28 cellular contexts compared by ENCODE assay signal in the genomic region with DNA sequence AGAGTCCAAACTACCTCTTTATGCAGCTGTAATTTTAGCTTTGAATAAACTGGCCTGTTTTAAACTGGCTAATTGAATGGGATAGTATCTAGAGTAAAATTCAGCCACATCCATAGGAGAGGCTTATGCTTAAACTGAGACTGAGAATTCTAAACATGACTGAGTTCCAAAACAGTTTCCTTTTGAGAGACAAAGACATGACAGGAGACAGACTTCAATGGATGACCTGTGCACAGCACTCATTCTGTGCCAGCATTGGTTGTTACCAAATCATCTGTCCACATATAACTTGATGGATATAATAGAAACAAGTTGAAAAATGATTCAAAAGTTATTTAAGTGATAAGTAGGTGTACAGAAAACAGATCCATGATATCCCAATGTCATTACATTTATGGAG. TPM values are rescaled to one million over a fixed set of nuclear protein-coding genes. Genes with fewer than 3 reads are reported as not detected.
DNase-seq lines count a peak whose midpoint lies in the region; ATAC-seq and TF ChIP-seq lines count a peak whose summit lies in the region.
"Had no signal": no experiment of that assay in that cellular context is flagged by ENCODE, and none has a peak within 500 bp of the region (broad histone marks: within the 10 kb centered on the region; RNA-seq: fewer than 3 reads in every experiment).

No MANE protein-coding gene starts in this region.

- H3K27me3 Mint-ChIP-seq in immature natural killer cell (ENCODE audit: low read depth in 3 of 3) = peaks cover 0 to 2% (median 0%) of the 10 kb centered on the region in 3 donors
- H3K27me3 Mint-ChIP-seq: activated CD8-positive, alpha-beta T cell treated with anti-CD3 and anti-CD28 coated beads for 36 hours; activated T-helper 17 cell treated with anti-CD3 and anti-CD28 coated beads, Interleukin-2, amount 50 U/mL, for 72 hours had no signal

- H3K9me3 Mint-ChIP-seq in immature natural killer cell = peaks cover 0 to under 1% (median 0%) of the 10 kb centered on the region in 6 donors
- H3K9me3 Mint-ChIP-seq: activated CD8-positive, alpha-beta T cell treated with anti-CD3 and anti-CD28 coated beads for 36 hours; activated T-helper 17 cell treated with anti-CD3 and anti-CD28 coated beads, Interleukin-2, amount 50 U/mL, for 72 hours; mesothelial cell of epicardium; T-helper 1 cell treated with Interleukin-12 subunit alpha and Interleukin-12 subunit beta and Interleukin-4 antibody, amounts not matched to agents 30 μg/mL and 1 μg/mL, for 36 hours had no signal

- H3K79me2 ChIP-seq in ACC112 (ENCODE audit: control insufficient read depth, insufficient read depth, low read length, unreplicated experiment) = no peaks in the 10 kb centered on the region

- H3K4me3 ChIP-seq in ACC112 (ENCODE audit: low read depth, low read length) (no peak overlapping the region), ovary (no peak overlapping the region)
- H3K4me3 ChIP-seq: dorsolateral prefrontal cortex, gastrocnemius medialis, right lobe of liver, stomach had no signal

- H3K4me3 Mint-ChIP-seq in immature natural killer cell = no peak overlapping the region
- H3K4me3 Mint-ChIP-seq: activated CD8-positive, alpha-beta T cell treated with anti-CD3 and anti-CD28 coated beads for 36 hours; activated T-helper 17 cell treated with anti-CD3 and anti-CD28 coated beads, Interleukin-2, amount 50 U/mL, for 72 hours; mesothelial cell of epicardium; T-helper 1 cell treated with Interleukin-12 subunit alpha and Interleukin-12 subunit beta and Interleukin-4 antibody, amounts not matched to agents 30 μg/mL and 1 μg/mL, for 36 hours had no signal

- H3K27ac Mint-ChIP-seq in immature natural killer cell = no peak overlapping the region
- H3K27ac Mint-ChIP-seq: activated CD8-positive, alpha-beta T cell treated with anti-CD3 and anti-CD28 coated beads for 36 hours; activated T-helper 17 cell treated with anti-CD3 and anti-CD28 coated beads, Interleukin-2, amount 50 U/mL, for 72 hours; mesothelial cell of epicardium; T-helper 1 cell treated with Interleukin-12 subunit alpha and Interleukin-12 subunit beta and Interleukin-4 antibody, amounts not matched to agents 30 μg/mL and 1 μg/mL, for 36 hours had no signal

- H2AFZ ChIP-seq in ACC112 (ENCODE audit: low read length, unreplicated experiment) = peak overlapping the region; percentile 62

- no peak overlapping the region for H3K27ac ChIP-seq in ACC112 (ENCODE audit: low read depth, low read length)
- H3K27ac ChIP-seq in ovary = no peak overlapping the region
- H3K27ac ChIP-seq: brain microvascular endothelial cell, dorsolateral prefrontal cortex, gastrocnemius medialis, HL-60, right lobe of liver, stomach had no signal

- H3K36me3 Mint-ChIP-seq in immature natural killer cell = no peaks in the 10 kb centered on the region
- H3K36me3 Mint-ChIP-seq: mesothelial cell of epicardium had no signal

- no peak for TF ChIP-seq CTCF in ovary (IDR thresholded peaks at IDR 0.05)

- H3K4me1 ChIP-seq in ACC112 (ENCODE audit: control insufficient read depth, insufficient read depth, low read length, unreplicated experiment) (peaks cover 11% of the 10 kb centered on the region), ovary (ENCODE audit: insufficient read depth) (no peaks in the 10 kb centered on the region)
- H3K4me1 ChIP-seq: gastrocnemius medialis, right lobe of liver had no signal

- DNase-seq in immature natural killer cell (no peak), ovary (no peak), NCI-H1105 treated with DMSO at 0.1 percent for 48 hours (lab: John Stamatoyannopoulos, UW) (no peak), DMS114 treated with DMSO at 0.1 percent for 48 hours (lab: John Stamatoyannopoulos, UW; ENCODE audit: unreplicated experiment) (no peak)
- DNase-seq: activated CD4-positive, alpha-beta T cell treated with anti-CD3 and anti-CD28 coated beads for 1 hour; activated CD8-positive, alpha-beta T cell treated with anti-CD3 and anti-CD28 coated beads for 36 hours; activated naive CD4-positive, alpha-beta T cell treated with anti-CD3 and anti-CD28 coated beads, Interleukin-2, amount 50 U/mL, for 16 hours; brain microvascular endothelial cell; Calu3; DND-41; dorsolateral prefrontal cortex; gastrocnemius medialis; GF-D8; KBM-7; NCI-H1930; NCI-H524 treated with DMSO at 0.1 percent for 48 hours; right lobe of liver; SK-N-SH; stomach had no signal

- ATAC-seq in GM18867 (IDR thresholded peaks at IDR 0.05; ENCODE audit: unreplicated experiment) = peak; percentile 16
- peak; percentile 25 for ATAC-seq in GM21515 (IDR thresholded peaks at IDR 0.05; ENCODE audit: unreplicated experiment)
- ATAC-seq in HG03196 (IDR thresholded peaks at IDR 0.05; ENCODE audit: unreplicated experiment) = peak; percentile 30
- ATAC-seq: activated CD8-positive, alpha-beta T cell treated with anti-CD3 and anti-CD28 coated beads for 36 hours; gastrocnemius medialis; right lobe of liver; Right ventricle myocardium inferior had no signal

- peaks cover 0 to 5% of the 10 kb centered on the region in 2 donors for H3K4me1 Mint-ChIP-seq in immature natural killer cell

- H3K27me3 ChIP-seq in ACC112 (ENCODE audit: insufficient read depth, low read length) (no peaks in the 10 kb centered on the region), ovary (no peaks in the 10 kb centered on the region)
- H3K27me3 ChIP-seq: brain microvascular endothelial cell, dorsolateral prefrontal cortex, gastrocnemius medialis, right lobe of liver, stomach had no signal

- H3K9me3 ChIP-seq in ovary = no peaks in the 10 kb centered on the region
- H3K9me3 ChIP-seq: gastrocnemius medialis, right lobe of liver, SK-N-SH, stomach had no signal

- intact Hi-C loops in ovary (cut with DNase I) = loop anchor here in 3 of 4 donors (10.0 kb wide), 2 partner anchors 125 to 195 kb away; no protein-coding TSS in a partner anchor

- no peak for TF ChIP-seq EP300 in ovary (IDR thresholded peaks at IDR 0.05)

- no peaks in the 10 kb centered on the region for H3K36me3 ChIP-seq in ACC112 (ENCODE audit: insufficient read depth, low read length)
- H3K36me3 ChIP-seq in ovary = no peaks in the 10 kb centered on the region
- H3K36me3 ChIP-seq: brain microvascular endothelial cell, gastrocnemius medialis, right lobe of liver, stomach had no signal

- TF ChIP-seq POLR2A in ovary (IDR thresholded peaks at IDR 0.05) = no peak

RNA-seq across cellular contexts. Expression of gene IL12A, which starts 20.9 kb away (rescaled TPM):
- polyA plus RNA-seq in immature natural killer cell (under 1 TPM in 2 of 3 donors, not detected in 1; 0.12 to 0.27 TPM), ovary (under 1 TPM; 0.33 to 0.37 TPM)
- 1 to 10 TPM in 1 of 7 donors, under 1 TPM in 5, not detected in 1; 0.15 to 6.0 (median 0.63) TPM for total RNA-seq in ovary
- total RNA-seq: activated CD8-positive, alpha-beta T cell treated with anti-CD3 and anti-CD28 coated beads for 36 hours; gastrocnemius medialis; mesothelial cell of epicardium had no signal
